In genomic region chr1:42335809-42336518, GRCh38 we compare ENCODE assay signal across 8 cellular contexts. TPM values are rescaled to one million over a fixed set of nuclear protein-coding genes. Genes with fewer than 3 reads are reported as not detected.
DNase-seq lines count a peak whose midpoint lies in the region; TF ChIP-seq lines count a peak whose summit lies in the region.

No MANE protein-coding gene starts in this region.

- WGBS in ectodermal cell, 2 experiments: 28 to 34% methylated on average over 8 to 9 of the region's 9 CpGs

- peak; percentile 82 for DNase-seq in COR-L47 (lab: John Stamatoyannopoulos, UW)
- DNase-seq in OCI-M1 (lab: John Stamatoyannopoulos, UW): peak; percentile 49
- DNase-seq in mucosa of gallbladder (ENCODE audit: low spot score): peak; percentile 34
- DNase-seq in stimulated activated CD4-positive, alpha-beta T cell treated with anti-CD3 and anti-CD28 coated beads, Interleukin-2, amount 100 ng/mL, for 24 hours: no peak
- no peak for DNase-seq in NK-92 treated with Interleukin-12 subunit alpha and Interleukin-12 subunit beta, amount 100 ng/mL, for 24 hours (lab: John Stamatoyannopoulos, UW)
- no peak for DNase-seq in GM19238 (ENCODE audit: insufficient read length, low spot score)

- no peaks in the 10 kb centered on the region for H3K36me3 ChIP-seq in HEK293 (ENCODE audit: control insufficient read depth in 2 of 2, insufficient read depth in 1 of 2, low read length in 2 of 2)
- H3K36me3 ChIP-seq in ectodermal cell (ENCODE audit: control insufficient read depth, insufficient read depth, low read length): no peaks in the 10 kb centered on the region

- H3K27me3 ChIP-seq in ectodermal cell (ENCODE audit: control insufficient read depth, insufficient read depth, low read length, poor library complexity, severe bottlenecking): no peaks in the 10 kb centered on the region

- H3K4me1 ChIP-seq in HEK293 (ENCODE audit: control insufficient read depth, insufficient read depth, low read length) (peaks cover 8% of the 10 kb centered on the region), ectodermal cell (ENCODE audit: control insufficient read depth, insufficient read depth, low read length) (peaks cover 12% of the 10 kb centered on the region)

- peak overlapping the region; percentile 87 for H3K4me3 ChIP-seq in HEK293 (ENCODE audit: low read depth, low read length)
- H3K4me3 ChIP-seq in ectodermal cell (ENCODE audit: insufficient read depth, low read depth, low read length): peak overlapping the region; percentile 84

- no peaks in the 10 kb centered on the region for H3K9me3 ChIP-seq in HEK293 (ENCODE audit: control insufficient read depth, insufficient read depth, low read depth, low read length)
- no peaks in the 10 kb centered on the region for H3K9me3 ChIP-seq in ectodermal cell (ENCODE audit: control insufficient read depth, low read length)

- CTCF ChIA-PET in HEK293 (lab: Yijun Ruan, JAX): interaction anchor here (0.7 to 1.0 kb wide), 2 partner anchors 162 to 658 kb away, joined by 4 to 5 read pairs; no protein-coding TSS in a partner anchor

- POLR2A ChIA-PET in HEK293 (lab: Yijun Ruan, JAX): interaction anchor here (0.7 kb wide), 2 partner anchors 180 to 432 kb away, joined by 6 to 10 read pairs; no protein-coding TSS in a partner anchor

- TF ChIP-seq CTCF in HEK293 (tag by site-specific recombination; IDR thresholded peaks at IDR 0.05): no peak

- H3K27ac ChIP-seq in HEK293 (ENCODE audit: extremely low read depth, low read depth, low read length): peak overlapping the region; percentile 85
- peak overlapping the region; percentile 38 for H3K27ac ChIP-seq in ectodermal cell (ENCODE audit: insufficient read depth, low read depth, low read length, poor library complexity, severe bottlenecking)

TF ChIP-seq in HEK293, 187 proteins besides CTCF, POLR2A, EP300 and RAD21:
- TF ChIP-seq ZNF335 (tag by site-specific recombination; conservative IDR thresholded peaks at IDR 0.05): 0 out of 2 replicates have a peak, but pooled peaks have one; percentile 65
- TF ChIP-seq ZNF311 (tag by site-specific recombination; IDR thresholded peaks at IDR 0.05; ENCODE audit: borderline replicate concordance): no peak

RNA-seq across cellular contexts. Expression of gene FOXJ3, which starts 0.9 kb away (rescaled TPM):
- 48.1 TPM for polyA plus RNA-seq in ectodermal cell (2013, experiment 1 of 4)
- 50.2 TPM for polyA plus RNA-seq in ectodermal cell (2013, experiment 2 of 4)
- polyA plus RNA-seq in ectodermal cell (2013, experiment 3 of 4): 34.8 TPM
- polyA plus RNA-seq in ectodermal cell (2013, experiment 4 of 4): 41.3 TPM
- total RNA-seq in mucosa of gallbladder: 39.4 TPM

RNA-seq across cellular contexts. Expression of gene RIMKLA, which starts 44.6 kb away (rescaled TPM):
- polyA plus RNA-seq in ectodermal cell (2013, experiment 1 of 4): 0.63 TPM
- polyA plus RNA-seq in ectodermal cell (2013, experiment 2 of 4): 0.64 TPM
- polyA plus RNA-seq in ectodermal cell (2013, experiment 3 of 4): 0.91 TPM
- 0.85 TPM for polyA plus RNA-seq in ectodermal cell (2013, experiment 4 of 4)
- total RNA-seq in mucosa of gallbladder: 4.4 TPM

Comparison
In these comparisons a context has a peak if more than half of its experiments do, and no peak if none do; other contexts are left out.
1. DNase-seq: peak in COR-L47 (single experiment), OCI-M1 (single experiment) and mucosa of gallbladder (single experiment); none in stimulated activated CD4-positive, alpha-beta T cell treated with anti-CD3 and anti-CD28 coated beads, Interleukin-2, amount 100 ng/mL, for 24 hours (0 of 2), NK-92 treated with Interleukin-12 subunit alpha and Interleukin-12 subunit beta, amount 100 ng/mL, for 24 hours (single experiment) and GM19238 (single experiment).